In the genomic region with DNA sequence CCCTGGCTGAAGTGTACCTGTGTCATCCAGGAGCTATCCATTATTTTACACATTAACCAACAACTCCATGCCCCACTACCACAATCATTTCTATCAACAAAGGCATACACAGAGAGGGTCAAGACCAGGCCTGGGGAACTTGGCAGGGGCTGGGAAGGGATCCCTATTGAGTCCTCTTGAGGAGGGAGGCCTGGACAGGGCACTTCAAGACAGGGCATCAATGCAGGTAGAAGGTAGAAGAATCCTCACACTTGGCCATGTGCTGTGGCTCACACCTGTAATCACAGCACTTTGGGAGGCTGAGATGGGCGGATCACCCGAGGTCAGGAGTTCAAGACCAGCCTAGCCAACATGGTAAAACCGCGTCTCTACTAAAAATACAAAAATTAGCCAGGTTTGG, we compare ENCODE assay signal across 10 cellular contexts. TPM values are rescaled to one million over a fixed set of nuclear protein-coding genes. Genes with fewer than 3 reads are reported as not detected.
"Had no signal": no experiment of that assay in that cellular context is flagged by ENCODE, and none has a peak within 500 bp of the region (broad histone marks: within the 10 kb centered on the region; RNA-seq: fewer than 3 reads in every experiment).

No MANE protein-coding gene starts in this region.

- H3K36me3 ChIP-seq: MG63 had no signal

- H3K9ac ChIP-seq: SK-N-SH had no signal

- H3K4me2 ChIP-seq: SK-N-SH had no signal

- H3K4me3 ChIP-seq: MG63 had no signal

- H3K27ac ChIP-seq: RWPE1 had no signal

- H3K27me3 ChIP-seq: MG63 had no signal

- H3K9me3 ChIP-seq: MG63, SK-N-SH had no signal

- DNase-seq: NCI-H1417 treated with DMSO at 0.1 percent for 48 hours, NCI-H2081 treated with DMSO at 0.1 percent for 48 hours had no signal

RNA-seq across cellular contexts. Expression of gene ANKRD33, which starts 13.4 kb away (rescaled TPM):
- total RNA-seq: HT-29, LHCN-M2, OCI-LY7, PC-3, SK-MEL-5 had no signal

RNA-seq across cellular contexts. Expression of gene FIGNL2, which starts 26.0 kb away (rescaled TPM):
- total RNA-seq: HT-29, OCI-LY7, PC-3 had no signal

RNA-seq across cellular contexts. Expression of gene ACVRL1, which starts 32.8 kb away (rescaled TPM):
- total RNA-seq: HT-29, OCI-LY7, PC-3, SK-MEL-5 had no signal
